27 cellular contexts compared by ENCODE assay signal in the genomic region with DNA sequence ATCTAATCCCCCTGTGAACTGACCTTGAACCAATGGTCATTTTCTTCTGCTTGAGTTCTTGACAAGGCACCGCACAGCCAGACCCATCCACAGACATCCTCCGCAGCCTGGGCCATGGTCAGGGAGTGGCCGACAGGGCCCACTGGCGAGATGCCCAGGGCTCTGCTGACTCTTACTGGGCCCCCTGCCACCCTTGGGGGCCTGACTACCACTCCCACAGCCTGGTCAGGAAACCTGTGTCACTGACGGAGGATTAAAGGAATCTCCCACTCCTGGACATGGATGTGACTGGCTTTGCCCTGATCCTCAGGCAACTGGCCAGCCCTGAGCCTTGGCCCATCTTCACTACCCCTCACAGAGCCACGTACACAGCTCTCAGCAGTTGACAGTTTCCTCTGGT. TPM values are rescaled to one million over a fixed set of nuclear protein-coding genes. Genes with fewer than 3 reads are reported as not detected.
"Had no signal": no experiment of that assay in that cellular context is flagged by ENCODE, and none has a peak within 500 bp of the region (broad histone marks: within the 10 kb centered on the region; RNA-seq: fewer than 3 reads in every experiment).

No MANE protein-coding gene starts in this region.

- H3K36me3 ChIP-seq: pancreas, right lobe of liver, suprapubic skin, transverse colon, vagina had no signal

- H3K4me1 Mint-ChIP-seq: immature natural killer cell, memory B cell, mesothelial cell of epicardium, naive B cell had no signal

- DNase-seq: cortex of kidney; effector memory CD8-positive, alpha-beta T cell; hypothalamus; immature natural killer cell; islet precursor cell; left ventricle myocardium superior; mucosa of descending colon; naive B cell; nephron progenitor cell; occipital lobe; pancreas; right lobe of liver; stimulated activated CD4-positive, alpha-beta T cell treated with anti-CD3 and anti-CD28 coated beads, Interleukin-12 subunit alpha, Interleukin-12 subunit beta, amount 100 ng/mL, for 4 hours; stimulated activated CD4-positive, alpha-beta T cell treated with anti-CD3 and anti-CD28 coated beads, Interleukin-1b, Interleukin-23, amount 100 ng/mL, for 48 hours; stimulated activated CD4-positive, alpha-beta T cell treated with anti-CD3 and anti-CD28 coated beads, Interleukin-4, amount 100 ng/mL, for 1 hour; stimulated activated CD8-positive, alpha-beta memory T cell treated with anti-CD3 and anti-CD28 coated beads, Interleukin-4, amount 100 ng/mL, for 48 hours; stimulated activated naive CD4-positive, alpha-beta T cell; stimulated activated naive CD8-positive, alpha-beta T cell treated with anti-CD3 and anti-CD28 coated beads, Interleukin-15, amount 100 ng/mL, for 72 hours; transverse colon had no signal

- H3K9me3 Mint-ChIP-seq: effector memory CD8-positive, alpha-beta T cell; immature natural killer cell; memory B cell; mesothelial cell of epicardium; nephron progenitor cell; stimulated activated naive CD8-positive, alpha-beta T cell treated with anti-CD3 and anti-CD28 coated beads, Interleukin-15, amount 100 ng/mL, for 72 hours had no signal

- H3K9me3 ChIP-seq: mucosa of descending colon, pancreas, right lobe of liver, suprapubic skin, transverse colon, vagina had no signal

- H3K4me1 ChIP-seq: pancreas, right lobe of liver, suprapubic skin, transverse colon, vagina had no signal

- H3K36me3 Mint-ChIP-seq: immature natural killer cell, memory B cell, mesothelial cell of epicardium, naive B cell had no signal

- H3K4me3 Mint-ChIP-seq: effector memory CD8-positive, alpha-beta T cell; immature natural killer cell; memory B cell; mesothelial cell of epicardium; naive B cell; nephron progenitor cell; stimulated activated naive CD8-positive, alpha-beta T cell treated with anti-CD3 and anti-CD28 coated beads, Interleukin-15, amount 100 ng/mL, for 72 hours had no signal

- H3K27ac Mint-ChIP-seq: effector memory CD8-positive, alpha-beta T cell; memory B cell; mesothelial cell of epicardium; naive B cell; nephron progenitor cell; progenitor cell of endocrine pancreas had no signal

- H3K27me3 ChIP-seq: pancreas, right lobe of liver, vagina had no signal

- H3K27ac ChIP-seq: pancreas, right lobe of liver, suprapubic skin, transverse colon, vagina had no signal

- H3K4me3 ChIP-seq: lung, mucosa of descending colon, pancreas, right lobe of liver, smooth muscle cell, suprapubic skin, transverse colon, vagina had no signal

- ATAC-seq: effector memory CD8-positive, alpha-beta T cell; left ventricle myocardium superior; mucosa of descending colon; pancreas; right lobe of liver; stimulated activated naive CD8-positive, alpha-beta T cell treated with anti-CD3 and anti-CD28 coated beads, Interleukin-15, amount 100 ng/mL, for 72 hours had no signal

RNA-seq across cellular contexts. Expression of a gene that starts 50.4 kb away (rescaled TPM):
- total RNA-seq: fibroblast of villous mesenchyme, right lobe of liver, vagina had no signal
- polyA plus RNA-seq: immature natural killer cell had no signal
